ENCODE assay signal across 21 cellular contexts in genomic region chr5:132022737-132023136, GRCh38. TPM values are rescaled to one million over a fixed set of nuclear protein-coding genes. Genes with fewer than 3 reads are reported as not detected.
A peak's percentile ranks its signal among the peaks of the same experiment; 100 is the strongest.
DNase-seq lines count a peak whose midpoint lies in the region; ATAC-seq and TF ChIP-seq lines count a peak whose summit lies in the region.
"Had no signal": no experiment of that assay in that cellular context is flagged by ENCODE, and none has a peak within 500 bp of the region (broad histone marks: within the 10 kb centered on the region; RNA-seq: fewer than 3 reads in every experiment).

No MANE protein-coding gene starts in this region.

- no peaks in the 10 kb centered on the region for H3K36me3 Mint-ChIP-seq in activated naive CD4-positive, alpha-beta T cell treated with anti-CD3 and anti-CD28 coated beads for 36 hours (ENCODE audit: low read depth)
- H3K36me3 Mint-ChIP-seq: naive B cell had no signal

- DNase-seq in activated naive CD4-positive, alpha-beta T cell treated with anti-CD3 and anti-CD28 coated beads for 36 hours = peak; percentile 50
- no peak for DNase-seq in activated naive CD4-positive, alpha-beta T cell (lab: John Stamatoyannopoulos, UW)
- no peak for DNase-seq in HCT116 (ENCODE audit: low read depth, low spot score)
- peak; percentile 37 for DNase-seq in activated naive CD4-positive, alpha-beta T cell treated with anti-CD3 and anti-CD28 coated beads, Interleukin-2, amount 50 U/mL, for 16 hours
- peak; percentile 54 for DNase-seq in stimulated activated CD4-positive, alpha-beta T cell treated with anti-CD3 and anti-CD28 coated beads, Interleukin-4, amount 100 ng/mL, for 24 hours
- DNase-seq in COLO829 (ENCODE audit: low spot score) = no peak
- DNase-seq: COR-L47, EL, HFFc6, naive B cell, NCI-H1092, NCI-H2081 treated with DMSO at 0.1 percent for 48 hours, ovary had no signal

- no peaks in the 10 kb centered on the region for H3K79me2 ChIP-seq in HCT116 (ENCODE audit: insufficient read depth, low read length)

- no peak overlapping the region for H3K27ac ChIP-seq in HCT116 (ENCODE audit: low read depth, low read length)
- H3K27ac ChIP-seq: ovary, right lobe of liver had no signal

- POLR2A ChIA-PET in HCT116 (lab: Charles Lee) = no interaction called here

- no peak for TF ChIP-seq RAD21 in HCT116 (IDR thresholded peaks at IDR 0.05; ENCODE audit: low read depth)

- RAD21 ChIA-PET in HCT116 (lab: Charles Lee; ENCODE audit: low non-redundant PET in 1 of 2, low total read pairs in 2 of 2, uncharacterized antibody in 2 of 2, unreplicated experiment in 2 of 2) = no interaction called here

- H3K27me3 Mint-ChIP-seq in activated naive CD4-positive, alpha-beta T cell treated with anti-CD3 and anti-CD28 coated beads for 36 hours (ENCODE audit: low read depth) = peaks cover 7% of the 10 kb centered on the region

- no peak overlapping the region for H3K4me2 ChIP-seq in HCT116 (ENCODE audit: low read length)

- TF ChIP-seq POLR2A in HCT116 (IDR thresholded peaks at IDR 0.05; ENCODE audit: borderline replicate concordance, extremely low read depth, insufficient read depth, insufficient read length) = no peak

- no peak overlapping the region for H3K9ac ChIP-seq in HCT116 (ENCODE audit: low read length)

- no peaks in the 10 kb centered on the region for H4K20me1 ChIP-seq in HCT116 (ENCODE audit: insufficient read depth)

- no TSS peak for BruUV-seq in HCT116 (replicated peaks; lab: Mats Ljungman, UMichigan)

- H3K4me1 Mint-ChIP-seq in activated naive CD4-positive, alpha-beta T cell treated with anti-CD3 and anti-CD28 coated beads for 36 hours (ENCODE audit: low read depth) = peaks cover 27% of the 10 kb centered on the region

- no peaks in the 10 kb centered on the region for H3K4me1 ChIP-seq in HCT116 (ENCODE audit: control insufficient read depth in 1 of 2, insufficient read depth in 2 of 2, low read length in 2 of 2)
- H3K4me1 ChIP-seq: right lobe of liver had no signal

- H3K27ac Mint-ChIP-seq in activated naive CD4-positive, alpha-beta T cell treated with anti-CD3 and anti-CD28 coated beads for 36 hours = no peak overlapping the region
- H3K27ac Mint-ChIP-seq: HFFc6 had no signal

- H3K36me3 ChIP-seq in HCT116 (ENCODE audit: control insufficient read depth in 1 of 2, insufficient read depth in 2 of 2, low read length in 2 of 2) = no peaks in the 10 kb centered on the region
- H3K36me3 ChIP-seq: ovary, right lobe of liver had no signal

- H3K27me3 ChIP-seq in HCT116 (ENCODE audit: insufficient read depth, low read length) = peaks cover 11% of the 10 kb centered on the region; the same call in 1 of the 2 replicates
- H3K27me3 ChIP-seq: ovary, right lobe of liver had no signal

- H3K4me3 Mint-ChIP-seq in activated naive CD4-positive, alpha-beta T cell treated with anti-CD3 and anti-CD28 coated beads for 36 hours = no peak overlapping the region
- H3K4me3 Mint-ChIP-seq: HFFc6, naive B cell had no signal

- intact Hi-C loops in activated naive CD4-positive, alpha-beta T cell treated with anti-CD3 and anti-CD28 coated beads for 36 hours (cut with micrococcal nuclease) = loop anchor here (5.0 to 10.0 kb wide), 3 partner anchors 275 to 768 kb away; no protein-coding TSS in a partner anchor
- intact Hi-C loops in HCT116 (cut with micrococcal nuclease) = no loop called here

- H2AFZ ChIP-seq in HCT116 (ENCODE audit: low read depth, low read length, poor library complexity, severe bottlenecking) = no peak overlapping the region

- no peaks in the 10 kb centered on the region for H3K9me3 Mint-ChIP-seq in activated naive CD4-positive, alpha-beta T cell treated with anti-CD3 and anti-CD28 coated beads for 36 hours
- H3K9me3 Mint-ChIP-seq: HFFc6, naive B cell had no signal

- H3K9me2 ChIP-seq in HCT116 (ENCODE audit: insufficient read depth) = no peaks in the 10 kb centered on the region

- CTCF ChIA-PET in activated naive CD4-positive, alpha-beta T cell treated with anti-CD3 and anti-CD28 coated beads for 36 hours (lab: Charles Lee) = interaction anchor here (1.9 kb wide), 1 partner anchor 15 kb away, joined by 8 read pairs; no protein-coding TSS in a partner anchor
- CTCF ChIA-PET in HCT116 (lab: Charles Lee) = no interaction called here

- no peak for TF ChIP-seq CTCF in HCT116 (IDR thresholded peaks at IDR 0.05 in 2 of 3, conservative IDR thresholded peaks at IDR 0.05 in 1 of 3; ENCODE audit: borderline replicate concordance in 1 of 3, insufficient read depth in 1 of 3, low read depth in 2 of 3, low read length in 2 of 3)

- H3K4me3 ChIP-seq in HCT116 (replicated peaks in 1 of 2; ENCODE audit: low read depth in 1 of 2, low read length in 2 of 2) = no peak overlapping the region
- H3K4me3 ChIP-seq: ovary, right lobe of liver had no signal

- ATAC-seq in HCT116 = no peak
- no peak for ATAC-seq in GM19455 (IDR thresholded peaks at IDR 0.05; ENCODE audit: unreplicated experiment)
- ATAC-seq in HG03457 (IDR thresholded peaks at IDR 0.05; ENCODE audit: unreplicated experiment) = no peak
- ATAC-seq: Right ventricle myocardium inferior had no signal

- H3K9me3 ChIP-seq in HCT116 (ENCODE audit: control insufficient read depth in 1 of 2, insufficient read depth in 1 of 2, low read depth in 1 of 2, low read length in 2 of 2) = no peaks in the 10 kb centered on the region
- H3K9me3 ChIP-seq: ovary, right lobe of liver had no signal

TF ChIP-seq in HCT116, 20 proteins besides CTCF, POLR2A, EP300 and RAD21 (continues in another document):
- TF ChIP-seq CBX3 (IDR thresholded peaks at IDR 0.05; ENCODE audit: low read depth) (no peak), JUND (IDR thresholded peaks at IDR 0.05) (0 out of 2 replicates have a peak, but pooled peaks have one; percentile 23), ATF3 (IDR thresholded peaks at IDR 0.05) (no peak), TCF7L2 (IDR thresholded peaks at IDR 0.05; ENCODE audit: borderline replicate concordance, extremely low read depth, insufficient read depth, insufficient read length) (no peak), CEBPB (IDR thresholded peaks at IDR 0.05; ENCODE audit: low read depth) (no peak), YY1 (IDR thresholded peaks at IDR 0.05; ENCODE audit: extremely low read depth, insufficient replicate concordance, low read depth, low read length) (no peak), ZFX (IDR thresholded peaks at IDR 0.05) (no peak), MAX (IDR thresholded peaks at IDR 0.05) (no peak), EZH2 (IDR thresholded peaks at IDR 0.05) (no peak), EGR1 (IDR thresholded peaks at IDR 0.05; ENCODE audit: low read depth) (0 out of 2 replicates have a peak, but pooled peaks have one; percentile 33), SRF (IDR thresholded peaks at IDR 0.05; ENCODE audit: low read depth) (no peak), SP1 (IDR thresholded peaks at IDR 0.05; ENCODE audit: low read depth) (no peak), ELF1 (IDR thresholded peaks at IDR 0.05; ENCODE audit: borderline replicate concordance, low read depth) (no peak), EZH2phosphoT487 (IDR thresholded peaks at IDR 0.05; ENCODE audit: borderline replicate concordance) (no peak), SIN3A (IDR thresholded peaks at IDR 0.05; ENCODE audit: low read depth) (no peak), ZBTB33 (IDR thresholded peaks at IDR 0.05; ENCODE audit: extremely low read depth, insufficient replicate concordance, low read length) (no peak), ZNF274 (IDR thresholded peaks at IDR 0.05; ENCODE audit: low read depth, low read length) (no peak), FOSL1 (IDR thresholded peaks at IDR 0.05; ENCODE audit: low read depth) (peak; percentile 50; the same call in 1 of the 2 replicates), POLR2AphosphoS5 (IDR thresholded peaks at IDR 0.05; ENCODE audit: low read depth, low read length) (no peak)

RNA-seq across cellular contexts. Expression of gene ACSL6, which starts 11.3 kb away (rescaled TPM):
- 1 to 10 TPM; 1.2 to 2.4 TPM for total RNA-seq in activated naive CD4-positive, alpha-beta T cell treated with anti-CD3 and anti-CD28 coated beads for 36 hours
- 2.3 TPM for total RNA-seq in HCT116 (2021; ENCODE audit: unreplicated experiment)
- 0.36 and 1.1 TPM in 2 replicates for polyA plus RNA-seq in HCT116 (2012)
- total RNA-seq: chondrocyte, HFFc6 had no signal

RNA-seq across cellular contexts. Expression of gene IL3, which starts 37.7 kb away (rescaled TPM):
- not detected for total RNA-seq in activated naive CD4-positive, alpha-beta T cell treated with anti-CD3 and anti-CD28 coated beads for 36 hours
- not detected for total RNA-seq in HCT116 (2021; ENCODE audit: unreplicated experiment)
- polyA plus RNA-seq in HCT116 (2012) = not detected in 2 replicates
- total RNA-seq: astrocyte, chondrocyte, HFFc6, NCI-H460, ovary, right lobe of liver, Right ventricle myocardium inferior, temporal lobe had no signal
- polyA plus RNA-seq: ovary had no signal

RNA-seq across cellular contexts. Expression of gene CSF2, which starts 50.9 kb away (rescaled TPM):
- under 1 TPM in 1 of 2 experiments, not detected in 1; 0.30 TPM for total RNA-seq in activated naive CD4-positive, alpha-beta T cell treated with anti-CD3 and anti-CD28 coated beads for 36 hours
- 0.30 TPM for total RNA-seq in HCT116 (2021; ENCODE audit: unreplicated experiment)
- polyA plus RNA-seq in HCT116 (2012) = 0.08 TPM in 1 of 2 replicates, not detected in the other
- total RNA-seq: astrocyte, chondrocyte, NCI-H460, right lobe of liver, Right ventricle myocardium inferior, temporal lobe had no signal
- polyA plus RNA-seq: ovary had no signal

Comparison
In these comparisons a context has a peak if more than half of its experiments do, and no peak if none do; other contexts are left out.
1. DNase-seq: peak in activated naive CD4-positive, alpha-beta T cell treated with anti-CD3 and anti-CD28 coated beads for 36 hours (single experiment), activated naive CD4-positive, alpha-beta T cell treated with anti-CD3 and anti-CD28 coated beads, Interleukin-2, amount 50 U/mL, for 16 hours (single experiment) and stimulated activated CD4-positive, alpha-beta T cell treated with anti-CD3 and anti-CD28 coated beads, Interleukin-4, amount 100 ng/mL, for 24 hours (single experiment); none in activated naive CD4-positive, alpha-beta T cell (0 of 4), HCT116 (single experiment) and COLO829 (single experiment).